21 cellular contexts compared by ENCODE assay signal in genomic region chr2:173926875-173927274, GRCh38. TPM values are rescaled to one million over a fixed set of nuclear protein-coding genes. Genes with fewer than 3 reads are reported as not detected.
DNase-seq lines count a peak whose midpoint lies in the region; ATAC-seq and TF ChIP-seq lines count a peak whose summit lies in the region.
"Had no signal": no experiment of that assay in that cellular context is flagged by ENCODE, and none has a peak within 500 bp of the region (broad histone marks: within the 10 kb centered on the region; RNA-seq: fewer than 3 reads in every experiment).

No MANE protein-coding gene starts in this region.

- H3K4me3 ChIP-seq in CD4-positive, CD25-positive, alpha-beta regulatory T cell (ENCODE audit: low read depth, low read length): no peak overlapping the region
- H3K4me3 ChIP-seq in naive thymus-derived CD4-positive, alpha-beta T cell (ENCODE audit: low read length): no peak overlapping the region
- H3K4me3 ChIP-seq: BLaER1 treated with 17β-estradiol and CSF1 and Interleukin-3, amounts not matched to agents 10 nM and 100 nM; Peyer's patch had no signal

- H3K4me1 ChIP-seq in CD4-positive, CD25-positive, alpha-beta regulatory T cell (ENCODE audit: control insufficient read depth, insufficient read depth, low read length, poor library complexity, severe bottlenecking): peaks cover 30% of the 10 kb centered on the region
- H3K4me1 ChIP-seq in naive thymus-derived CD4-positive, alpha-beta T cell (ENCODE audit: control insufficient read depth in 2 of 2, insufficient read depth in 2 of 2, low read length in 2 of 2): peaks cover 26 to 30% of the 10 kb centered on the region in 2 donors

- BruUV-seq in MCF 10A (replicated peaks; lab: Mats Ljungman, UMichigan): no TSS peak

- H3K27me3 ChIP-seq in CD4-positive, CD25-positive, alpha-beta regulatory T cell (ENCODE audit: control insufficient read depth, insufficient read depth, low read length): no peaks in the 10 kb centered on the region
- H3K27me3 ChIP-seq in naive thymus-derived CD4-positive, alpha-beta T cell (ENCODE audit: control insufficient read depth in 2 of 2, insufficient read depth in 2 of 2, low read length in 2 of 2): no peaks in the 10 kb centered on the region
- H3K27me3 ChIP-seq: BLaER1 treated with 17β-estradiol and CSF1 and Interleukin-3, amounts not matched to agents 10 nM and 100 nM; Peyer's patch had no signal

- no peaks in the 10 kb centered on the region for H3K27me3 Mint-ChIP-seq in activated CD8-positive, alpha-beta memory T cell treated with anti-CD3 and anti-CD28 coated beads, Interleukin-2, amount 10 ng/mL, durations not matched to agents 7 days and 5 days
- H3K27me3 Mint-ChIP-seq in CD4-positive, CD25-positive, alpha-beta regulatory T cell: no peaks in the 10 kb centered on the region
- H3K27me3 Mint-ChIP-seq in naive thymus-derived CD4-positive, alpha-beta T cell: no peaks in the 10 kb centered on the region
- H3K27me3 Mint-ChIP-seq in MCF 10A (ENCODE audit: insufficient read depth, unreplicated experiment): no peaks in the 10 kb centered on the region

- TF ChIP-seq RAD21 in Ishikawa (IDR thresholded peaks at IDR 0.05; ENCODE audit: low read depth): no peak

- intact Hi-C loops in naive thymus-derived CD4-positive, alpha-beta T cell (cut with micrococcal nuclease): no loop called here
- intact Hi-C loops in MCF 10A (cut with micrococcal nuclease): no loop called here

- no peak for ATAC-seq in activated CD8-positive, alpha-beta memory T cell treated with anti-CD3 and anti-CD28 coated beads, Interleukin-2, amount 10 ng/mL, durations not matched to agents 7 days and 5 days
- no peak for ATAC-seq in CD4-positive, CD25-positive, alpha-beta regulatory T cell (ENCODE audit: low read depth in 2 of 2)
- ATAC-seq in naive thymus-derived CD4-positive, alpha-beta T cell: no peak
- ATAC-seq: SK-N-SH treated with all-trans-retinoic acid at 6 μM for 48 hours had no signal

- peaks cover 3% of the 10 kb centered on the region for H3K9me3 Mint-ChIP-seq in activated CD8-positive, alpha-beta memory T cell treated with anti-CD3 and anti-CD28 coated beads, Interleukin-2, amount 10 ng/mL, durations not matched to agents 7 days and 5 days (ENCODE audit: low read depth)
- no peaks in the 10 kb centered on the region for H3K9me3 Mint-ChIP-seq in CD4-positive, CD25-positive, alpha-beta regulatory T cell
- H3K9me3 Mint-ChIP-seq in naive thymus-derived CD4-positive, alpha-beta T cell: peaks cover 0 to 3% (median 0%) of the 10 kb centered on the region in 11 donors
- H3K9me3 Mint-ChIP-seq in MCF 10A (ENCODE audit: unreplicated experiment): no peaks in the 10 kb centered on the region
- H3K9me3 Mint-ChIP-seq: HFFc6 had no signal

- TF ChIP-seq CTCF in MCF 10A (IDR thresholded peaks at IDR 0.05; ENCODE audit: unreplicated experiment): no peak

- H3K27ac ChIP-seq in CD4-positive, CD25-positive, alpha-beta regulatory T cell (ENCODE audit: insufficient read depth, low read length, poor library complexity, severe bottlenecking): no peak overlapping the region
- H3K27ac ChIP-seq in naive thymus-derived CD4-positive, alpha-beta T cell (ENCODE audit: low read depth, low read length): no peak overlapping the region
- H3K27ac ChIP-seq: BLaER1 treated with 17β-estradiol and CSF1 and Interleukin-3, amounts not matched to agents 10 nM and 100 nM; KMS-11; Peyer's patch had no signal

- CTCF ChIA-PET in activated CD8-positive, alpha-beta memory T cell treated with anti-CD3 and anti-CD28 coated beads, Interleukin-2, amount 10 ng/mL, durations not matched to agents 7 days and 5 days (lab: Charles Lee): no interaction called here
- CTCF ChIA-PET in naive thymus-derived CD4-positive, alpha-beta T cell (lab: Charles Lee): interaction anchor here (0.7 kb wide), 1 partner anchor 64 kb away, joined by 3 read pairs; no protein-coding TSS in a partner anchor
- CTCF ChIA-PET in MCF 10A (lab: Yijun Ruan, JAX): interaction anchor here (0.6 kb wide), 1 partner anchor 35 kb away, joined by 4 read pairs; no protein-coding TSS in a partner anchor

- peaks cover 19% of the 10 kb centered on the region for H3K4me1 Mint-ChIP-seq in activated CD8-positive, alpha-beta memory T cell treated with anti-CD3 and anti-CD28 coated beads, Interleukin-2, amount 10 ng/mL, durations not matched to agents 7 days and 5 days
- H3K4me1 Mint-ChIP-seq in CD4-positive, CD25-positive, alpha-beta regulatory T cell: peaks cover 65 to 83% (median 77%) of the 10 kb centered on the region in 4 donors
- H3K4me1 Mint-ChIP-seq in naive thymus-derived CD4-positive, alpha-beta T cell: peaks cover 42 to 93% (median 89%) of the 10 kb centered on the region in 7 donors
- peaks cover 14% of the 10 kb centered on the region for H3K4me1 Mint-ChIP-seq in MCF 10A (ENCODE audit: insufficient read depth, unreplicated experiment)

- no peaks in the 10 kb centered on the region for H3K9me3 ChIP-seq in CD4-positive, CD25-positive, alpha-beta regulatory T cell (ENCODE audit: control insufficient read depth in 2 of 2, low read length in 2 of 2)
- H3K9me3 ChIP-seq in naive thymus-derived CD4-positive, alpha-beta T cell (ENCODE audit: control insufficient read depth in 2 of 3, low read length in 3 of 3): no peaks in the 10 kb centered on the region
- H3K9me3 ChIP-seq: Peyer's patch had no signal

- H3K27ac Mint-ChIP-seq in activated CD8-positive, alpha-beta memory T cell treated with anti-CD3 and anti-CD28 coated beads, Interleukin-2, amount 10 ng/mL, durations not matched to agents 7 days and 5 days: peak overlapping the region; percentile 47
- H3K27ac Mint-ChIP-seq in CD4-positive, CD25-positive, alpha-beta regulatory T cell: peak overlapping the region in 2 of 3 donors; percentile 39 to 77
- peak overlapping the region in 5 of 9 donors; percentile 20 to 67 (median 45) for H3K27ac Mint-ChIP-seq in naive thymus-derived CD4-positive, alpha-beta T cell
- H3K27ac Mint-ChIP-seq in MCF 10A (ENCODE audit: low read depth, unreplicated experiment): no peak overlapping the region
- H3K27ac Mint-ChIP-seq: HFFc6 had no signal

- no peak for DNase-seq in activated CD8-positive, alpha-beta memory T cell treated with anti-CD3 and anti-CD28 coated beads, Interleukin-2, amount 10 ng/mL, durations not matched to agents 7 days and 5 days
- no peak for DNase-seq in activated CD8-positive, alpha-beta memory T cell treated with anti-CD3 and anti-CD28 coated beads for 24 hours
- DNase-seq in CD4-positive, CD25-positive, alpha-beta regulatory T cell: no peak
- DNase-seq in naive thymus-derived CD4-positive, alpha-beta T cell: no peak
- DNase-seq in MCF 10A (ENCODE audit: unreplicated experiment) (no peak), hypothalamus (lab: John Stamatoyannopoulos, UW) (no peak), cerebellar cortex (ENCODE audit: low spot score) (no peak)
- DNase-seq: 8988T, DMS79, H7, HFFc6, NCI-H1105, NCI-H146, NCI-H2029, NCI-H226, NCI-H524 treated with DMSO at 0.1 percent for 48 hours, Peyer's patch had no signal

- H3K36me3 Mint-ChIP-seq in activated CD8-positive, alpha-beta memory T cell treated with anti-CD3 and anti-CD28 coated beads, Interleukin-2, amount 10 ng/mL, durations not matched to agents 7 days and 5 days: peaks cover 46% of the 10 kb centered on the region
- peaks cover 28% of the 10 kb centered on the region for H3K36me3 Mint-ChIP-seq in CD4-positive, CD25-positive, alpha-beta regulatory T cell
- peaks cover 4 to 28% (median 25%) of the 10 kb centered on the region in 5 donors for H3K36me3 Mint-ChIP-seq in naive thymus-derived CD4-positive, alpha-beta T cell
- peaks cover 28% of the 10 kb centered on the region for H3K36me3 Mint-ChIP-seq in MCF 10A (ENCODE audit: insufficient read depth, unreplicated experiment)

- H3K4me3 Mint-ChIP-seq in activated CD8-positive, alpha-beta memory T cell treated with anti-CD3 and anti-CD28 coated beads, Interleukin-2, amount 10 ng/mL, durations not matched to agents 7 days and 5 days: no peak overlapping the region
- peak overlapping the region in 1 of 4 donors; percentile 14 for H3K4me3 Mint-ChIP-seq in CD4-positive, CD25-positive, alpha-beta regulatory T cell
- peak overlapping the region in 6 of 10 donors; percentile 11 to 51 (median 42) for H3K4me3 Mint-ChIP-seq in naive thymus-derived CD4-positive, alpha-beta T cell
- no peak overlapping the region for H3K4me3 Mint-ChIP-seq in MCF 10A (ENCODE audit: unreplicated experiment)
- H3K4me3 Mint-ChIP-seq: HFFc6 had no signal

- TF ChIP-seq EP300 in Ishikawa (IDR thresholded peaks at IDR 0.05; ENCODE audit: borderline replicate concordance): no peak

- H3K36me3 ChIP-seq in CD4-positive, CD25-positive, alpha-beta regulatory T cell (ENCODE audit: control insufficient read depth, insufficient read depth, low read length): peaks cover 10% of the 10 kb centered on the region
- H3K36me3 ChIP-seq in naive thymus-derived CD4-positive, alpha-beta T cell (ENCODE audit: control insufficient read depth in 2 of 3, insufficient read depth in 3 of 3, low read length in 3 of 3): peaks cover 0 to 5% (median 0%) of the 10 kb centered on the region in 3 experiments

- POLR2A ChIA-PET in naive thymus-derived CD4-positive, alpha-beta T cell (lab: Charles Lee): no interaction called here
- POLR2A ChIA-PET in MCF 10A (lab: Yijun Ruan, JAX): interaction anchor here (1.0 kb wide), 1 partner anchor 37 kb away, joined by 3 read pairs; no protein-coding TSS in a partner anchor

TF ChIP-seq in Ishikawa, 13 proteins besides CTCF, POLR2A, EP300 and RAD21 (continues in another document):
- no peak for TF ChIP-seq TEAD4 (IDR thresholded peaks at IDR 0.05)
- TF ChIP-seq CREB1 (IDR thresholded peaks at IDR 0.05; ENCODE audit: low read depth): no peak
- no peak for TF ChIP-seq MAX (IDR thresholded peaks at IDR 0.05)
- no peak for TF ChIP-seq ZBTB7A (IDR thresholded peaks at IDR 0.05; ENCODE audit: low read depth)
- TF ChIP-seq TAF1 (IDR thresholded peaks at IDR 0.05; ENCODE audit: low read depth): no peak
- no peak for TF ChIP-seq YY1 (IDR thresholded peaks at IDR 0.05; ENCODE audit: low read depth)

RNA-seq across cellular contexts. Expression of gene SP3, which starts 38.3 kb away (rescaled TPM):
- 100 to 1,000 TPM in 1 of 2 experiments, 10 to 100 TPM in 1; 95.7 to 105 TPM for total RNA-seq in activated CD8-positive, alpha-beta memory T cell treated with anti-CD3 and anti-CD28 coated beads, Interleukin-2, amount 10 ng/mL, durations not matched to agents 7 days and 5 days
- 153 TPM for total RNA-seq in CD4-positive, CD25-positive, alpha-beta regulatory T cell
- 10 to 100 TPM; 65.9 to 85.9 (median 76.4) TPM for polyA plus RNA-seq in CD4-positive, CD25-positive, alpha-beta regulatory T cell
- total RNA-seq in naive thymus-derived CD4-positive, alpha-beta T cell: 100 to 1,000 TPM; 108 to 158 (median 131) TPM
- 100 to 1,000 TPM in 1 of 2 donors, 10 to 100 TPM in 1; 82.6 to 108 TPM for polyA plus RNA-seq in naive thymus-derived CD4-positive, alpha-beta T cell
- 62.1 and 73.8 TPM in 2 replicates for total RNA-seq in MCF 10A (2022)

Comparison
In these comparisons a context has a peak if more than half of its experiments do, and no peak if none do; other contexts are left out.
1. H3K4me3 Mint-ChIP-seq: peak in naive thymus-derived CD4-positive, alpha-beta T cell (6 of 10); none in activated CD8-positive, alpha-beta memory T cell treated with anti-CD3 and anti-CD28 coated beads, Interleukin-2, amount 10 ng/mL, durations not matched to agents 7 days and 5 days (single experiment) and MCF 10A (single experiment).